ENCODE assay signal across 8 cellular contexts in genomic region chr9:96417610-96418073, GRCh38. TPM values are rescaled to one million over a fixed set of nuclear protein-coding genes. Genes with fewer than 3 reads are reported as not detected.
A peak's percentile ranks its signal among the peaks of the same experiment; 100 is the strongest.
DNase-seq lines count a peak whose midpoint lies in the region; ATAC-seq and TF ChIP-seq lines count a peak whose summit lies in the region.

No MANE protein-coding gene starts in this region.

- H3K4me1 Mint-ChIP-seq in stimulated activated naive B cell treated with anti-CD40 and anti-IgM and Interleukin-4, amounts not matched to agents 10 μg/mL and 1 μg/mL and 100 μg/mL, for 72 hours = peaks cover 21 to 51% of the 10 kb centered on the region in 2 donors

- no peaks in the 10 kb centered on the region for H3K27me3 Mint-ChIP-seq in stimulated activated naive B cell treated with anti-CD40 and anti-IgM and Interleukin-4, amounts not matched to agents 10 μg/mL and 1 μg/mL and 100 μg/mL, for 72 hours

- peaks cover 4% of the 10 kb centered on the region in 2 donors for H3K36me3 Mint-ChIP-seq in stimulated activated naive B cell treated with anti-CD40 and anti-IgM and Interleukin-4, amounts not matched to agents 10 μg/mL and 1 μg/mL and 100 μg/mL, for 72 hours

- peak overlapping the region; percentile 91 to 92 for H3K4me3 Mint-ChIP-seq in stimulated activated naive B cell treated with anti-CD40 and anti-IgM and Interleukin-4, amounts not matched to agents 10 μg/mL and 1 μg/mL and 100 μg/mL, for 72 hours

- no peak for DNase-seq in Jurkat, Clone E6-1 (ENCODE audit: low read depth, low spot score)
- DNase-seq in iris pigment epithelial cell (ENCODE audit: low read depth) (peak; percentile 7), HPDE6-E6E7 (ENCODE audit: extremely low spot score) (no peak), HuH-7 (ENCODE audit: low spot score) (no peak), NCI-H1105 (lab: John Stamatoyannopoulos, UW) (no peak)
- DNase-seq in stimulated activated naive B cell treated with anti-CD40 and anti-IgM and Interleukin-4, amounts not matched to agents 10 μg/mL and 1 μg/mL and 100 μg/mL, for 72 hours = no peak

- peak; percentile 1 for ATAC-seq in GM18505 (IDR thresholded peaks at IDR 0.05; ENCODE audit: unreplicated experiment)
- peak; percentile 1 to 4 for ATAC-seq in stimulated activated naive B cell treated with anti-CD40 and anti-IgM and Interleukin-4, amounts not matched to agents 10 μg/mL and 1 μg/mL and 100 μg/mL, for 72 hours (replicated peaks)

- peak overlapping the region; percentile 40 for H3K27ac ChIP-seq in angular gyrus (ENCODE audit: low read depth, low read length)

- H3K9me3 Mint-ChIP-seq in stimulated activated naive B cell treated with anti-CD40 and anti-IgM and Interleukin-4, amounts not matched to agents 10 μg/mL and 1 μg/mL and 100 μg/mL, for 72 hours = no peaks in the 10 kb centered on the region

- no peak for TF ChIP-seq POLR2A in GM18505 (IDR thresholded peaks at IDR 0.05; ENCODE audit: borderline replicate concordance, extremely low read depth, insufficient read depth, insufficient read length)

- peak overlapping the region; percentile 95 for H3K27ac Mint-ChIP-seq in stimulated activated naive B cell treated with anti-CD40 and anti-IgM and Interleukin-4, amounts not matched to agents 10 μg/mL and 1 μg/mL and 100 μg/mL, for 72 hours

- H3K4me3 ChIP-seq in Jurkat, Clone E6-1 (ENCODE audit: low read length) = peak overlapping the region; percentile 98

RNA-seq across cellular contexts. Expression of gene ZNF367, which starts 0.5 kb away (rescaled TPM):
- 10.6 TPM for polyA plus RNA-seq in Jurkat, Clone E6-1 (2012; ENCODE audit: insufficient read depth, insufficient read length)

RNA-seq across cellular contexts. Expression of gene HABP4, which starts 32.3 kb away (rescaled TPM):
- polyA plus RNA-seq in Jurkat, Clone E6-1 (2012; ENCODE audit: insufficient read depth, insufficient read length) = 13.6 TPM

RNA-seq across cellular contexts. Expression of gene SLC35D2, which starts 34.1 kb away (rescaled TPM):
- polyA plus RNA-seq in Jurkat, Clone E6-1 (2012; ENCODE audit: insufficient read depth, insufficient read length) = not detected
